Comparison of ENCODE assay signal across 2 cellular contexts in the genomic region with DNA sequence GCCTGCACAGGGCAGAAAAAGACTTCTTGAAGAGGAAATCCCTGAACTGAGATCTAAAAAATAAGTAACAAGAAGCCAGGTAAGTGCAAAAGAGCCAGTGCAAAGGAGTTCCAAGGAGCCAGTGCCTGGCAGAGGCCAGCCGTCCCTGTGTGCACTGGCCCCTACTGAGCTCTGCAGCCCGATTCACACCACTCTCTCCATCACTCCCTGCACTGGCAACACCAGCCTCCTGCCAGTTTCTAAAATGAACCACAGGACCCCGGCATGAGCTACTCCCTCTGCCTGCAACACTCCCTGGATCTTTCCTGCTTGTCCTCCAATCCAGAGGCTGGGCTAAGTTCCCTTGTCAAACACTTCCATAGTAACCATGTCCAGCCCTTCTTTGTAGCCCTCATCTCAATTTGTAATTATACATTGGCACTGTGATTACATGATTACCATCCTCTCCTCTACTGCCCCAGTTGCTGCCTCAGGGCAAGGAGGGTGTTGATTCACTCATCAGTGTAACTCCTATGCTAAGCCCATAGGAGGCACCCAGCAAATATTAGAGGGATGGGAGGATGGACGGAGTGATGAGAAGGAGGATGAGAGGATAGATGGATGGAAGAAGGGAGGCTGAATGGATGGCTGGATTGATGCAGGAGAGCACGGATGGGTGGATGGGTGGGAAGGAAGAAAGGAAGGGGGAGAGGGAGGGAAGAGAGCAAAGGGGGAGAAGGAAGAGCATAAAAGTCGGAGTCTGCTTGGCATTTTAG.
TF ChIP-seq lines count a peak whose summit lies in the region.

No MANE protein-coding gene starts in this region.

TF ChIP-seq in HCT116, 20 proteins besides CTCF, POLR2A, EP300 and RAD21:
- TF ChIP-seq FOSL1 (IDR thresholded peaks at IDR 0.05; ENCODE audit: low read depth) (no peak), EZH2 (IDR thresholded peaks at IDR 0.05) (no peak), ZFX (IDR thresholded peaks at IDR 0.05) (no peak), SIN3A (IDR thresholded peaks at IDR 0.05; ENCODE audit: low read depth) (no peak), ZNF274 (IDR thresholded peaks at IDR 0.05; ENCODE audit: low read depth, low read length) (no peak), CEBPB (IDR thresholded peaks at IDR 0.05; ENCODE audit: low read depth) (no peak), EZH2phosphoT487 (IDR thresholded peaks at IDR 0.05; ENCODE audit: borderline replicate concordance) (no peak), YY1 (IDR thresholded peaks at IDR 0.05; ENCODE audit: extremely low read depth, insufficient replicate concordance, low read depth, low read length) (no peak), SP1 (IDR thresholded peaks at IDR 0.05; ENCODE audit: low read depth) (no peak), ATF3 (IDR thresholded peaks at IDR 0.05) (no peak), ELF1 (IDR thresholded peaks at IDR 0.05; ENCODE audit: borderline replicate concordance, low read depth) (no peak), SRF (IDR thresholded peaks at IDR 0.05; ENCODE audit: low read depth) (no peak), POLR2AphosphoS5 (IDR thresholded peaks at IDR 0.05; ENCODE audit: low read depth, low read length) (no peak)

TF ChIP-seq in H1, 55 proteins besides CTCF, POLR2A, EP300 and RAD21:
- TF ChIP-seq KDM1A (IDR thresholded peaks at IDR 0.05; ENCODE audit: borderline replicate concordance, low read length) (no peak), JUND (IDR thresholded peaks at IDR 0.05; ENCODE audit: low read length) (no peak), RFX5 (IDR thresholded peaks at IDR 0.05; ENCODE audit: borderline replicate concordance, low read depth, low read length) (no peak), BCL11A (IDR thresholded peaks at IDR 0.05; ENCODE audit: low read depth in 2 of 2, low read length in 2 of 2) (no peak), NRF1 (IDR thresholded peaks at IDR 0.05; ENCODE audit: low read depth, low read length) (no peak), CBX5 (IDR thresholded peaks at IDR 0.05; ENCODE audit: low read depth, low read length) (no peak), BACH1 (IDR thresholded peaks at IDR 0.05; ENCODE audit: low read length) (no peak), HDAC2 (IDR thresholded peaks at IDR 0.05; ENCODE audit: borderline replicate concordance in 1 of 2, low read depth in 2 of 2, low read length in 2 of 2) (no peak), EGR1 (IDR thresholded peaks at IDR 0.05; ENCODE audit: borderline replicate concordance, low read depth, low read length) (no peak), PHF8 (conservative IDR thresholded peaks at IDR 0.05; ENCODE audit: low read depth, low read length) (no peak), TBP (IDR thresholded peaks at IDR 0.05; ENCODE audit: low read depth, low read length) (no peak)
- TF ChIP-seq, protein P1, sequence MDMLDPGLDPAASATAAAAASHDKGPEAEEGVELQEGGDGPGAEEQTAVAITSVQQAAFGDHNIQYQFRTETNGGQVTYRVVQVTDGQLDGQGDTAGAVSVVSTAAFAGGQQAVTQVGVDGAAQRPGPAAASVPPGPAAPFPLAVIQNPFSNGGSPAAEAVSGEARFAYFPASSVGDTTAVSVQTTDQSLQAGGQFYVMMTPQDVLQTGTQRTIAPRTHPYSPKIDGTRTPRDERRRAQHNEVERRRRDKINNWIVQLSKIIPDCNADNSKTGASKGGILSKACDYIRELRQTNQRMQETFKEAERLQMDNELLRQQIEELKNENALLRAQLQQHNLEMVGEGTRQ (IDR thresholded peaks at IDR 0.05; ENCODE audit: low read length): no peak
TF ChIP-seq in H1: peak in this region for 0.
